Comparison of ENCODE assay signal across 1 cellular context in the genomic region with DNA sequence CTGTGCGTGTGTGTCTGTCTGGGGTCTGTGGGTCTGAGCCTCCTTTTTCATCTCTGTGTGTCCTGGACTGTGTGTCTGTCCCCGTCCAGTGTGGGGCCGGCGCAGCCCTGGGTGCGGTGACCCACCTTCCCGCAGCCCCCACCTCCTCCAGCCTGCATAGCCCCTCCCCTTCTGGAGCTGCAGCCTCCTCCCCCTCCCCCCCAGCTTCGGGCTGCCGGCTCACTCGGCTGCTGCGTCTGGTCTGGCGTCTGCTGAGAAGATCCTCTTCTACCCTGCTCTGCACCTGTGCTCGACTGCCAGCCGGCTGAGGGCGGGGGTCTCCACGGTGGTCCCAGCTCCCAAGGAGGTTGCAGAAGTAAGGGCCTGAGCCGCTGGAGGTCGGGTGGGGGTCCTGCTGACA.
TF ChIP-seq lines count a peak whose summit lies in the region.

No MANE protein-coding gene starts in this region.

TF ChIP-seq in K562, 482 proteins besides CTCF, POLR2A, EP300 and RAD21:
- TF ChIP-seq HNRNPH1 (optimal IDR thresholded peaks at IDR 0.05; ENCODE audit: low read depth, low read length): no peak
- peak in 1 of 2 experiments; percentile 66; a peak in 1 of 4 replicates for TF ChIP-seq KDM1A (IDR thresholded peaks at IDR 0.05)
- no peak for TF ChIP-seq JUN (IDR thresholded peaks at IDR 0.05; ENCODE audit: borderline replicate concordance, low read depth, low read length)
- TF ChIP-seq JUN (CRISPR knock-in tag; IDR thresholded peaks at IDR 0.05; ENCODE audit: borderline replicate concordance): no peak
- no peak for TF ChIP-seq NFRKB (IDR thresholded peaks at IDR 0.05; ENCODE audit: low read depth)
- TF ChIP-seq KLF10 (CRISPR knock-in tag; IDR thresholded peaks at IDR 0.05): no peak
- TF ChIP-seq NFATC3 (IDR thresholded peaks at IDR 0.05): no peak
- TF ChIP-seq, protein P1, sequence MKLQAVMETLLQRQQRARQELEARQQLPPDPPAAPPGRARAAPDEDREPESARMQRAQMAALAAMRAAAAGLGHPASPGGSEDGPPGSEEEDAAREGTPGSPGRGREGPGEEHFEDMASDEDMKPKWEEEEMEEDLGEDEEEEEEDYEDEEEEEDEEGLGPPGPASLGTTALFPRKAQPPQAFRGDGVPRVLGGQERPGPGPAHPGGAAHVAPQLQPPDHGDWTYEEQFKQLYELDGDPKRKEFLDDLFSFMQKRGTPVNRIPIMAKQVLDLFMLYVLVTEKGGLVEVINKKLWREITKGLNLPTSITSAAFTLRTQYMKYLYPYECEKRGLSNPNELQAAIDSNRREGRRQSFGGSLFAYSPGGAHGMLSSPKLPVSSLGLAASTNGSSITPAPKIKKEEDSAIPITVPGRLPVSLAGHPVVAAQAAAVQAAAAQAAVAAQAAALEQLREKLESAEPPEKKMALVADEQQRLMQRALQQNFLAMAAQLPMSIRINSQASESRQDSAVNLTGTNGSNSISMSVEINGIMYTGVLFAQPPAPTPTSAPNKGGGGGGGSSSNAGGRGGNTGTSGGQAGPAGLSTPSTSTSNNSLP (IDR thresholded peaks at IDR 0.05; ENCODE audit: borderline replicate concordance, low read depth, low read length): no peak
- no peak for TF ChIP-seq ATF7 (IDR thresholded peaks at IDR 0.05)
- TF ChIP-seq, protein P2, sequence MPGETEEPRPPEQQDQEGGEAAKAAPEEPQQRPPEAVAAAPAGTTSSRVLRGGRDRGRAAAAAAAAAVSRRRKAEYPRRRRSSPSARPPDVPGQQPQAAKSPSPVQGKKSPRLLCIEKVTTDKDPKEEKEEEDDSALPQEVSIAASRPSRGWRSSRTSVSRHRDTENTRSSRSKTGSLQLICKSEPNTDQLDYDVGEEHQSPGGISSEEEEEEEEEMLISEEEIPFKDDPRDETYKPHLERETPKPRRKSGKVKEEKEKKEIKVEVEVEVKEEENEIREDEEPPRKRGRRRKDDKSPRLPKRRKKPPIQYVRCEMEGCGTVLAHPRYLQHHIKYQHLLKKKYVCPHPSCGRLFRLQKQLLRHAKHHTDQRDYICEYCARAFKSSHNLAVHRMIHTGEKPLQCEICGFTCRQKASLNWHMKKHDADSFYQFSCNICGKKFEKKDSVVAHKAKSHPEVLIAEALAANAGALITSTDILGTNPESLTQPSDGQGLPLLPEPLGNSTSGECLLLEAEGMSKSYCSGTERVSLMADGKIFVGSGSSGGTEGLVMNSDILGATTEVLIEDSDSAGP (CRISPR knock-in tag; IDR thresholded peaks at IDR 0.05): no peak
- TF ChIP-seq ZBTB7A (IDR thresholded peaks at IDR 0.05; ENCODE audit: borderline replicate concordance, control insufficient read depth, low read depth, low read length): peak; percentile 43; the same call in 1 of the 2 replicates
- TF ChIP-seq, protein P3, sequence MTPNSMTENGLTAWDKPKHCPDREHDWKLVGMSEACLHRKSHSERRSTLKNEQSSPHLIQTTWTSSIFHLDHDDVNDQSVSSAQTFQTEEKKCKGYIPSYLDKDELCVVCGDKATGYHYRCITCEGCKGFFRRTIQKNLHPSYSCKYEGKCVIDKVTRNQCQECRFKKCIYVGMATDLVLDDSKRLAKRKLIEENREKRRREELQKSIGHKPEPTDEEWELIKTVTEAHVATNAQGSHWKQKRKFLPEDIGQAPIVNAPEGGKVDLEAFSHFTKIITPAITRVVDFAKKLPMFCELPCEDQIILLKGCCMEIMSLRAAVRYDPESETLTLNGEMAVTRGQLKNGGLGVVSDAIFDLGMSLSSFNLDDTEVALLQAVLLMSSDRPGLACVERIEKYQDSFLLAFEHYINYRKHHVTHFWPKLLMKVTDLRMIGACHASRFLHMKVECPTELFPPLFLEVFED (CRISPR knock-in tag; conservative IDR thresholded peaks at IDR 0.05): no peak
- no peak for TF ChIP-seq RBM25 (IDR thresholded peaks at IDR 0.05; ENCODE audit: low read depth, low read length, severe bottlenecking)
- no peak for TF ChIP-seq SIX5 (IDR thresholded peaks at IDR 0.05; ENCODE audit: borderline replicate concordance in 1 of 2, insufficient read depth in 1 of 2, low read depth in 1 of 2, low read length in 2 of 2)
- no peak for TF ChIP-seq KLF16 (IDR thresholded peaks at IDR 0.05)
TF ChIP-seq in K562: peak in this region for 2.
